ENCODE assay signal across 11 cellular contexts in genomic region chr6:30156262-30156599, GRCh38. TPM values are rescaled to one million over a fixed set of nuclear protein-coding genes. Genes with fewer than 3 reads are reported as not detected.
A peak's percentile ranks its signal among the peaks of the same experiment; 100 is the strongest.
DNase-seq lines count a peak whose midpoint lies in the region; ATAC-seq and TF ChIP-seq lines count a peak whose summit lies in the region.
"Had no signal": no experiment of that assay in that cellular context is flagged by ENCODE, and none has a peak within 500 bp of the region (broad histone marks: within the 10 kb centered on the region; RNA-seq: fewer than 3 reads in every experiment).

No MANE protein-coding gene starts in this region.

- no peak overlapping the region for H3K4me3 ChIP-seq in brain microvascular endothelial cell (ENCODE audit: low read depth, low read length)

- intact Hi-C loops in left colon (cut with DNase I, micrococcal nuclease), result no loop called here

- H3K9me3 Mint-ChIP-seq in activated CD8-positive, alpha-beta T cell treated with anti-CD3 and anti-CD28 coated beads, Interleukin-2, amount 10 ng/mL, durations not matched to agents 7 days and 5 days (ENCODE audit: insufficient read depth), result no peaks in the 10 kb centered on the region
- H3K9me3 Mint-ChIP-seq: CD4-positive, CD25-positive, alpha-beta regulatory T cell; stimulated activated naive CD8-positive, alpha-beta T cell treated with anti-CD3 and anti-CD28 coated beads, Interleukin-15, amount 100 ng/mL, for 72 hours had no signal

- H3K27me3 Mint-ChIP-seq in activated CD8-positive, alpha-beta T cell treated with anti-CD3 and anti-CD28 coated beads, Interleukin-2, amount 10 ng/mL, durations not matched to agents 7 days and 5 days (ENCODE audit: low read depth), result peaks cover 19% of the 10 kb centered on the region

- H3K4me3 Mint-ChIP-seq in activated CD8-positive, alpha-beta T cell treated with anti-CD3 and anti-CD28 coated beads, Interleukin-2, amount 10 ng/mL, durations not matched to agents 7 days and 5 days, result no peak overlapping the region
- H3K4me3 Mint-ChIP-seq: CD4-positive, CD25-positive, alpha-beta regulatory T cell; stimulated activated naive CD8-positive, alpha-beta T cell treated with anti-CD3 and anti-CD28 coated beads, Interleukin-15, amount 100 ng/mL, for 72 hours had no signal

- H3K27ac ChIP-seq in brain microvascular endothelial cell, result no peak overlapping the region

- POLR2A ChIA-PET in activated CD8-positive, alpha-beta T cell treated with anti-CD3 and anti-CD28 coated beads, Interleukin-2, amount 10 ng/mL, durations not matched to agents 7 days and 5 days (lab: Charles Lee), result no interaction called here

- H3K36me3 Mint-ChIP-seq in activated CD8-positive, alpha-beta T cell treated with anti-CD3 and anti-CD28 coated beads, Interleukin-2, amount 10 ng/mL, durations not matched to agents 7 days and 5 days (ENCODE audit: low read depth), result no peaks in the 10 kb centered on the region
- H3K36me3 Mint-ChIP-seq: CD4-positive, CD25-positive, alpha-beta regulatory T cell had no signal

- H3K27me3 ChIP-seq in brain microvascular endothelial cell (replicated peaks), result no peaks in the 10 kb centered on the region

- H3K36me3 ChIP-seq in brain microvascular endothelial cell (replicated peaks), result no peaks in the 10 kb centered on the region

- H3K4me1 Mint-ChIP-seq in activated CD8-positive, alpha-beta T cell treated with anti-CD3 and anti-CD28 coated beads, Interleukin-2, amount 10 ng/mL, durations not matched to agents 7 days and 5 days (ENCODE audit: low read depth), result peaks cover 12% of the 10 kb centered on the region

- peak; percentile 39 for DNase-seq in AG08395 (ENCODE audit: low spot score)
- peak; percentile 72 for DNase-seq in KBM-7
- peak; percentile 11 for DNase-seq in brain microvascular endothelial cell
- peak; percentile 81 to 85 for DNase-seq in left colon
- no peak for DNase-seq in NCI-H187 treated with DMSO at 0.1 percent for 48 hours (lab: John Stamatoyannopoulos, UW)
- DNase-seq in activated CD8-positive, alpha-beta T cell treated with anti-CD3 and anti-CD28 coated beads, Interleukin-2, amount 10 ng/mL, durations not matched to agents 7 days and 5 days, result no peak
- DNase-seq: CD4-positive, CD25-positive, alpha-beta regulatory T cell; stimulated activated naive CD8-positive, alpha-beta T cell treated with anti-CD3 and anti-CD28 coated beads, Interleukin-15, amount 100 ng/mL, for 72 hours had no signal

- ATAC-seq in left colon (peak; percentile 79), GM21528 (IDR thresholded peaks at IDR 0.05; ENCODE audit: low FRiP score, unreplicated experiment) (no peak), HG03342 (IDR thresholded peaks at IDR 0.05; ENCODE audit: unreplicated experiment) (no peak)
- ATAC-seq in activated CD8-positive, alpha-beta T cell treated with anti-CD3 and anti-CD28 coated beads, Interleukin-2, amount 10 ng/mL, durations not matched to agents 7 days and 5 days, result no peak
- ATAC-seq: stimulated activated naive CD8-positive, alpha-beta T cell treated with anti-CD3 and anti-CD28 coated beads, Interleukin-15, amount 100 ng/mL, for 72 hours had no signal

- CTCF ChIA-PET in activated CD8-positive, alpha-beta T cell treated with anti-CD3 and anti-CD28 coated beads, Interleukin-2, amount 10 ng/mL, durations not matched to agents 7 days and 5 days (lab: Charles Lee), result no interaction called here

- H3K27ac Mint-ChIP-seq in activated CD8-positive, alpha-beta T cell treated with anti-CD3 and anti-CD28 coated beads, Interleukin-2, amount 10 ng/mL, durations not matched to agents 7 days and 5 days, result no peak overlapping the region
- H3K27ac Mint-ChIP-seq: CD4-positive, CD25-positive, alpha-beta regulatory T cell; stimulated activated naive CD8-positive, alpha-beta T cell treated with anti-CD3 and anti-CD28 coated beads, Interleukin-15, amount 100 ng/mL, for 72 hours had no signal

- in situ Hi-C loops in KBM-7 (cut with MboI; ENCODE audit: low pct_unique_long_range_greater_than_20kb, low sequenced_read_pairs) (no loop called here), brain microvascular endothelial cell (cut with HindIII; ENCODE audit: low pct_ligation_motif_present, low sequenced_read_pairs) (no loop called here)

- no peak for TF ChIP-seq CTCF in brain microvascular endothelial cell (IDR thresholded peaks at IDR 0.05; ENCODE audit: low read depth, low read length, missing control alignments)

RNA-seq across cellular contexts. Expression of gene TRIM10, which starts 4.8 kb away (rescaled TPM):
- 1 to 10 TPM; 5.6 to 6.3 TPM for total RNA-seq in left colon
- not detected for total RNA-seq in activated CD8-positive, alpha-beta T cell treated with anti-CD3 and anti-CD28 coated beads, Interleukin-2, amount 10 ng/mL, durations not matched to agents 7 days and 5 days
- total RNA-seq: CD4-positive, CD25-positive, alpha-beta regulatory T cell; SK-MEL-5 had no signal

RNA-seq across cellular contexts. Expression of gene TRIM15, which starts 7.1 kb away (rescaled TPM):
- total RNA-seq in left colon, result 10 to 100 TPM; 58.8 to 62.5 TPM
- total RNA-seq in activated CD8-positive, alpha-beta T cell treated with anti-CD3 and anti-CD28 coated beads, Interleukin-2, amount 10 ng/mL, durations not matched to agents 7 days and 5 days, result not detected
- total RNA-seq: CD4-positive, CD25-positive, alpha-beta regulatory T cell; SK-MEL-5 had no signal

RNA-seq across cellular contexts. Expression of gene TRIM40, which starts 20.3 kb away (rescaled TPM):
- 10 to 100 TPM; 13.2 to 30.7 TPM for total RNA-seq in left colon
- total RNA-seq in activated CD8-positive, alpha-beta T cell treated with anti-CD3 and anti-CD28 coated beads, Interleukin-2, amount 10 ng/mL, durations not matched to agents 7 days and 5 days, result not detected
- total RNA-seq: SK-MEL-5 had no signal

RNA-seq across cellular contexts. Expression of gene TRIM31, which starts 43.3 kb away (rescaled TPM):
- total RNA-seq in left colon, result 100 to 1,000 TPM in 1 of 2 donors, 10 to 100 TPM in 1; 80.0 to 278 TPM
- total RNA-seq in activated CD8-positive, alpha-beta T cell treated with anti-CD3 and anti-CD28 coated beads, Interleukin-2, amount 10 ng/mL, durations not matched to agents 7 days and 5 days, result not detected
- total RNA-seq: CD4-positive, CD25-positive, alpha-beta regulatory T cell; SK-MEL-5 had no signal

RNA-seq across cellular contexts. Expression of gene TRIM26, which starts 57.0 kb away (rescaled TPM):
- 10 to 100 TPM; 47.1 to 48.7 TPM for total RNA-seq in left colon
- total RNA-seq in activated CD8-positive, alpha-beta T cell treated with anti-CD3 and anti-CD28 coated beads, Interleukin-2, amount 10 ng/mL, durations not matched to agents 7 days and 5 days, result 10 to 100 TPM; 78.0 to 86.4 TPM

Comparison
In these comparisons a context has a peak if more than half of its experiments do, and no peak if none do; other contexts are left out.
1. DNase-seq: peak in AG08395 (single experiment), KBM-7 (single experiment), brain microvascular endothelial cell (single experiment) and left colon (2 of 2); none in NCI-H187 treated with DMSO at 0.1 percent for 48 hours (single experiment) and activated CD8-positive, alpha-beta T cell treated with anti-CD3 and anti-CD28 coated beads, Interleukin-2, amount 10 ng/mL, durations not matched to agents 7 days and 5 days (single experiment).
2. RNA of gene TRIM10, which starts 4.8 kb away (total RNA-seq): 5.6 to 6.3 TPM in left colon; not detected in activated CD8-positive, alpha-beta T cell treated with anti-CD3 and anti-CD28 coated beads, Interleukin-2, amount 10 ng/mL, durations not matched to agents 7 days and 5 days; every median in the first group is over 4 times any median in the second.
3. RNA of gene TRIM15, which starts 7.1 kb away (total RNA-seq): 58.8 to 62.5 TPM in left colon; not detected in activated CD8-positive, alpha-beta T cell treated with anti-CD3 and anti-CD28 coated beads, Interleukin-2, amount 10 ng/mL, durations not matched to agents 7 days and 5 days; every median in the first group is over 10 times any median in the second.
4. RNA of gene TRIM40, which starts 20.3 kb away (total RNA-seq): 13.2 to 30.7 TPM in left colon; not detected in activated CD8-positive, alpha-beta T cell treated with anti-CD3 and anti-CD28 coated beads, Interleukin-2, amount 10 ng/mL, durations not matched to agents 7 days and 5 days; every median in the first group is over 10 times any median in the second.